Comparison of ENCODE assay signal across 32 cellular contexts in the genomic region with DNA sequence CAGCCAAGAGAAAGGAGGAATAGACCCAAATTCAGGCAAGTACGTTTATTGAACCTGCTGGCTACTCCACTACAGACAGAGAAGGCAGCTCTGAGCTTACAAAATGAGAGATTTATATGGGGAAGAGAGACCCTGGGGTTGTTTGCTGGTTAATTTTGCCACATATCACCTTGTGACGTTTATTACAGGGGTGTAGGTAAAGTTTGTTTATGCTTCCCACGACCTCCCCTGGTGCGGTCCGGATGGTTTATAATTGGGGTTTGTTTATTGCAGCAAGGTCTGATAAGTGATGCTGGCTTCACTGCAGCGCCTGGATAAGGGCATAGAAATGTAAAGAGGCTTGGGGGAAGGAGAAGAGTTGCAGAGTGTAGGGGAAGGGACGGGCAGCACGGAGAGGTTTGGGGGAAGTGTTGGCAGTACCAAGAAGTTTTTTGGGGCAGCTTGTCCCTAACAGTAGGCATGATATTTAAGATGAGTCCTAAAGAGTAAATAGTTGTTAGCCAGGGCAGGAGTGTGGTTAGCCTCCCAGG. TPM values are rescaled to one million over a fixed set of nuclear protein-coding genes. Genes with fewer than 3 reads are reported as not detected.
"Had no signal": no experiment of that assay in that cellular context is flagged by ENCODE, and none has a peak within 500 bp of the region (broad histone marks: within the 10 kb centered on the region; RNA-seq: fewer than 3 reads in every experiment).

No MANE protein-coding gene starts in this region.

- H3K4me3 Mint-ChIP-seq: activated CD8-positive, alpha-beta T cell treated with anti-CD3 and anti-CD28 coated beads for 36 hours; activated naive CD8-positive, alpha-beta T cell treated with anti-CD3 and anti-CD28 coated beads, Interleukin-2, amount 10 ng/mL, durations not matched to agents 7 days and 5 days; activated T-cell treated with anti-CD3 and anti-CD28 coated beads, Interleukin-2, amount 50 U/mL, for 72 hours had no signal

- ATAC-seq: activated CD8-positive, alpha-beta T cell treated with anti-CD3 and anti-CD28 coated beads for 36 hours; activated T-cell treated with anti-CD3 and anti-CD28 coated beads, Interleukin-2, amount 50 U/mL, for 72 hours had no signal

- H3K27me3 ChIP-seq: adrenal gland, Peyer's patch, SJCRH30 had no signal

- H3K9me3 Mint-ChIP-seq: activated CD8-positive, alpha-beta T cell treated with anti-CD3 and anti-CD28 coated beads for 36 hours; activated naive CD8-positive, alpha-beta T cell treated with anti-CD3 and anti-CD28 coated beads, Interleukin-2, amount 10 ng/mL, durations not matched to agents 7 days and 5 days; activated T-helper 2 cell treated with anti-CD3 and anti-CD28 coated beads, Interferon-gamma antibody, Interleukin-2, Interleukin-4, amounts not matched to agents 10 μg/mL and 5 μg/mL and 100 μg/mL, durations not matched to agents 14 hours and 24 hours and 36 hours had no signal

- H3K36me3 Mint-ChIP-seq: activated naive CD8-positive, alpha-beta T cell treated with anti-CD3 and anti-CD28 coated beads, Interleukin-2, amount 10 ng/mL, durations not matched to agents 7 days and 5 days had no signal

- H3K9me3 ChIP-seq: adrenal gland, Peyer's patch, SJCRH30, SK-N-SH had no signal

- H3K9me2 ChIP-seq: SK-N-SH had no signal

- H3K27ac Mint-ChIP-seq: activated CD8-positive, alpha-beta T cell treated with anti-CD3 and anti-CD28 coated beads for 36 hours; activated naive CD8-positive, alpha-beta T cell treated with anti-CD3 and anti-CD28 coated beads, Interleukin-2, amount 10 ng/mL, durations not matched to agents 7 days and 5 days; activated T-cell treated with anti-CD3 and anti-CD28 coated beads, Interleukin-2, amount 50 U/mL, for 72 hours; activated T-helper 2 cell treated with anti-CD3 and anti-CD28 coated beads, Interferon-gamma antibody, Interleukin-2, Interleukin-4, amounts not matched to agents 10 μg/mL and 5 μg/mL and 100 μg/mL, durations not matched to agents 14 hours and 24 hours and 36 hours had no signal

- DNase-seq: activated CD4-positive, alpha-beta T cell treated with anti-CD3 and anti-CD28 coated beads for 4 hours; activated CD8-positive, alpha-beta memory T cell treated with anti-CD3 and anti-CD28 coated beads, Interleukin-2, amount 50 U/mL, for 4 hours; activated CD8-positive, alpha-beta T cell treated with anti-CD3 and anti-CD28 coated beads for 36 hours; activated gamma-delta T cell treated with Interleukin-2 at 50 U/mL for 16 hours; activated naive CD4-positive, alpha-beta T cell treated with anti-CD3 and anti-CD28 coated beads, Interleukin-2, amount 50 U/mL, for 16 hours; activated naive CD8-positive, alpha-beta T cell treated with anti-CD3 and anti-CD28 coated beads, Interleukin-2, amount 10 ng/mL, durations not matched to agents 7 days and 5 days; activated T-cell treated with anti-CD3 and anti-CD28 coated beads, Interleukin-2, amount 50 U/mL, for 72 hours; adrenal gland; anterior cingulate cortex; central memory CD4-positive, alpha-beta T cell; NCI-H1092 treated with DMSO at 0.1 percent for 48 hours; NCI-H1417 treated with DMSO at 0.1 percent for 48 hours; NCI-H1694; NCI-H2029; NCI-H2107; NCI-H2171 treated with DMSO at 0.1 percent for 48 hours; NCI-H226; NCI-H526; NK-92 treated with Interleukin-12 subunit alpha and Interleukin-12 subunit beta, amount 100 ng/mL, for 24 hours; OCI-M1; Peyer's patch; Right ventricle myocardium superior; SJCRH30; SK-N-SH; T-helper 1 cell had no signal

- H3K27ac ChIP-seq: adrenal gland, Peyer's patch, RWPE1, SJCRH30, VCaP had no signal

- H3K4me3 ChIP-seq: adrenal gland, Peyer's patch, SJCRH30 had no signal

- H3K4me1 Mint-ChIP-seq: activated naive CD8-positive, alpha-beta T cell treated with anti-CD3 and anti-CD28 coated beads, Interleukin-2, amount 10 ng/mL, durations not matched to agents 7 days and 5 days had no signal

- H3K9ac ChIP-seq: SK-N-SH had no signal

- H3K36me3 ChIP-seq: adrenal gland, Peyer's patch, SJCRH30 had no signal

- H3K4me2 ChIP-seq: SK-N-SH had no signal

- H3K4me1 ChIP-seq: adrenal gland, Peyer's patch, SJCRH30 had no signal

RNA-seq across cellular contexts. Expression of a gene that starts 12.6 kb away (rescaled TPM):
- total RNA-seq: activated naive CD8-positive, alpha-beta T cell treated with anti-CD3 and anti-CD28 coated beads, Interleukin-2, amount 10 ng/mL, durations not matched to agents 7 days and 5 days; activated T-helper 2 cell treated with anti-CD3 and anti-CD28 coated beads, Interferon-gamma antibody, Interleukin-2, Interleukin-4, amounts not matched to agents 10 μg/mL and 5 μg/mL and 100 μg/mL, durations not matched to agents 14 hours and 24 hours and 36 hours; bronchial epithelial cell; MCF 10A; NCI-H460; SJCRH30; T-helper 2 cell treated with Interferon-gamma antibody and Interleukin-4, amounts not matched to agents 100 ng/mL and 5 ng/mL, for 36 hours had no signal

RNA-seq across cellular contexts. Expression of a gene that starts 41.6 kb away (rescaled TPM):
- total RNA-seq: activated CD8-positive, alpha-beta T cell treated with anti-CD3 and anti-CD28 coated beads for 36 hours; activated naive CD8-positive, alpha-beta T cell treated with anti-CD3 and anti-CD28 coated beads, Interleukin-2, amount 10 ng/mL, durations not matched to agents 7 days and 5 days; activated T-helper 2 cell treated with anti-CD3 and anti-CD28 coated beads, Interferon-gamma antibody, Interleukin-2, Interleukin-4, amounts not matched to agents 10 μg/mL and 5 μg/mL and 100 μg/mL, durations not matched to agents 14 hours and 24 hours and 36 hours; bronchial epithelial cell; MCF 10A; NCI-H460; SJCRH30; T-helper 2 cell treated with Interferon-gamma antibody and Interleukin-4, amounts not matched to agents 100 ng/mL and 5 ng/mL, for 36 hours had no signal
